In genomic region chr6:151044465-151045441, GRCh38 we compare ENCODE assay signal across 9 cellular contexts.
DNase-seq lines count a peak whose midpoint lies in the region; ATAC-seq, FAIRE-seq and TF ChIP-seq lines count a peak whose summit lies in the region.
"Had no signal": no experiment of that assay in that cellular context is flagged by ENCODE, and none has a peak within 500 bp of the region (broad histone marks: within the 10 kb centered on the region; RNA-seq: fewer than 3 reads in every experiment).

No MANE protein-coding gene starts in this region.

- H3K4me3 ChIP-seq in brain microvascular endothelial cell (ENCODE audit: low read depth, low read length) = no peak overlapping the region
- peak overlapping the region in 1 of 3 experiments; percentile 9; a peak in 1 of 6 replicates for H3K4me3 ChIP-seq in HepG2 (replicated peaks in 1 of 3; ENCODE audit: insufficient read depth in 1 of 3, low read depth in 2 of 3, low read length in 3 of 3)
- peak overlapping the region; percentile 3 to 33 for H3K4me3 ChIP-seq in vagina

- BruUV-seq in HepG2 (replicated peaks; lab: Mats Ljungman, UMichigan) = TSS peak; percentile 77

- peak overlapping the region; percentile 62 for H3K9ac ChIP-seq in HepG2 (ENCODE audit: insufficient read depth, low read depth, low read length)

- no peak for TF ChIP-seq CTCF in brain microvascular endothelial cell (IDR thresholded peaks at IDR 0.05; ENCODE audit: low read depth, low read length, missing control alignments)
- TF ChIP-seq CTCF in HepG2 (CRISPR knock-in tag; IDR thresholded peaks at IDR 0.05) = no peak
- TF ChIP-seq CTCF in vagina (IDR thresholded peaks at IDR 0.05) = no peak

- H3K27me3 ChIP-seq in brain microvascular endothelial cell (replicated peaks) (no peaks in the 10 kb centered on the region), HepG2 (ENCODE audit: control insufficient read depth in 1 of 2, insufficient read depth in 2 of 2, low read length in 2 of 2) (no peaks in the 10 kb centered on the region), vagina (no peaks in the 10 kb centered on the region)

- H3K4me1 ChIP-seq in HepG2 (ENCODE audit: insufficient read depth, low read length) (peaks cover 61% of the 10 kb centered on the region), vagina (peaks cover 31% of the 10 kb centered on the region)

- TF ChIP-seq RAD21 in HepG2 (CRISPR knock-in tag; IDR thresholded peaks at IDR 0.05) = 0 out of 2 replicates have a peak, but pooled peaks have one; percentile 7

- CTCF ChIA-PET in HepG2 (lab: Yijun Ruan, JAX; ENCODE audit: low intra/inter-chr PET ratio, low total read pairs) = no interaction called here

- TF ChIP-seq EP300 in HepG2 (IDR thresholded peaks at IDR 0.05; ENCODE audit: low read depth in 2 of 2, low read length in 2 of 2) (peak in 1 of 2 experiments; percentile 44; a peak in 1 of 4 replicates), HepG2 (CRISPR knock-in tag; IDR thresholded peaks at IDR 0.05; ENCODE audit: borderline replicate concordance) (peak; percentile 44; the same call in 1 of the 2 replicates)

- peak; percentile 69 for DNase-seq in Right ventricle myocardium superior
- DNase-seq in cardiac septum (ENCODE audit: low spot score) = no peak
- DNase-seq in brain microvascular endothelial cell = peak; percentile 96
- DNase-seq in HepG2 (ENCODE audit: low spot score) = peak; percentile 93
- no peak for DNase-seq in vagina (ENCODE audit: extremely low spot score in 2 of 2)
- no peak for DNase-seq in activated CD4-positive, alpha-beta T cell treated with anti-CD3 and anti-CD28 coated beads for 1 hour
- DNase-seq: CD4-positive, CD25-positive, alpha-beta regulatory T cell had no signal

- no peaks in the 10 kb centered on the region for H4K20me1 ChIP-seq in HepG2 (ENCODE audit: insufficient read depth, low read length)

- H3K27ac ChIP-seq in brain microvascular endothelial cell = peak overlapping the region; percentile 100
- H3K27ac ChIP-seq in HepG2 (ENCODE audit: extremely low read length, insufficient read depth, low read length) = peak overlapping the region; percentile 73
- H3K27ac ChIP-seq in vagina = peak overlapping the region; percentile 60

- POLR2A ChIA-PET in HepG2 (lab: Yijun Ruan, JAX) = interaction anchor here (0.7 to 3.7 kb wide), 6 partner anchors 9 to 222 kb away, joined by 3 to 15 read pairs (median 4); no protein-coding TSS in a partner anchor

- H2AFZ ChIP-seq in HepG2 (ENCODE audit: low read length) = no peak overlapping the region

- ATAC-seq in Right ventricle myocardium superior (ENCODE audit: poor library complexity) (no peak), HepG2 (peak; percentile 73), GM19463 (IDR thresholded peaks at IDR 0.05; ENCODE audit: unreplicated experiment) (no peak), GM21367 (IDR thresholded peaks at IDR 0.05; ENCODE audit: unreplicated experiment) (no peak)

- H3K4me2 ChIP-seq in HepG2 (ENCODE audit: low read depth, low read length) = peak overlapping the region; percentile 58

- no peaks in the 10 kb centered on the region for H3K9me3 ChIP-seq in HepG2 (ENCODE audit: low read length)
- no peaks in the 10 kb centered on the region for H3K9me3 ChIP-seq in vagina

- H3K79me2 ChIP-seq in HepG2 (ENCODE audit: insufficient read depth, low read length) = no peaks in the 10 kb centered on the region

- intact Hi-C loops in Right ventricle myocardium superior (cut with DNase I) (no loop called here), cardiac septum (cut with DNase I) (no loop called here), HepG2 (cut with micrococcal nuclease; ENCODE audit: unreplicated experiment) (no loop called here), vagina (cut with DNase I) (no loop called here)

- peak; percentile 8 for FAIRE-seq in HepG2 (lab: Jason Lieb, UNC)

- in situ Hi-C loops in brain microvascular endothelial cell (cut with HindIII; ENCODE audit: low pct_ligation_motif_present, low sequenced_read_pairs) (no loop called here), HepG2 (cut with HindIII; ENCODE audit: extremely low pct_ligation_motif_present, low pct_unique_long_range_greater_than_20kb) (no loop called here)

- TF ChIP-seq POLR2A in HepG2 (IDR thresholded peaks at IDR 0.05; ENCODE audit: insufficient read depth in 1 of 2, low read depth in 2 of 2, low read length in 2 of 2) = no peak
- TF ChIP-seq POLR2A in vagina (IDR thresholded peaks at IDR 0.05) = no peak

- H3K36me3 ChIP-seq in brain microvascular endothelial cell (replicated peaks) (peaks cover 6% of the 10 kb centered on the region), HepG2 (replicated peaks in 1 of 2; ENCODE audit: control insufficient read depth in 1 of 2, insufficient read depth in 2 of 2, low read length in 2 of 2) (peaks cover 1 to 17% of the 10 kb centered on the region in 2 experiments; a peak in 3 of 5 replicates), vagina (no peaks in the 10 kb centered on the region)

- 59% methylated on average over 26 of the region's 26 CpGs for WGBS in HepG2 (ENCODE audit: low lambda C conversion rate)

TF ChIP-seq in HepG2, 621 proteins besides CTCF, POLR2A, EP300 and RAD21 (continues in another document):
- peak; percentile 68; the same call in 1 of the 2 replicates for TF ChIP-seq GFI1 (CRISPR knock-in tag; IDR thresholded peaks at IDR 0.05; ENCODE audit: borderline replicate concordance)
- peak; percentile 91; the same call in 1 of the 2 replicates for TF ChIP-seq ZBED4 (CRISPR knock-in tag; IDR thresholded peaks at IDR 0.05; ENCODE audit: borderline replicate concordance)
- peak; percentile 65; the same call in 1 of the 2 replicates for TF ChIP-seq HDAC2 (CRISPR knock-in tag; IDR thresholded peaks at IDR 0.05)
- no peak for TF ChIP-seq SOX13 (IDR thresholded peaks at IDR 0.05)
- TF ChIP-seq SOX13 (CRISPR knock-in tag; conservative IDR thresholded peaks at IDR 0.05 in 1 of 2, IDR thresholded peaks at IDR 0.05 in 1 of 2) = peak in 1 of 2 experiments; percentile 33; a peak in 1 of 4 replicates
- TF ChIP-seq MLLT10 (CRISPR knock-in tag; IDR thresholded peaks at IDR 0.05) = no peak
- no peak for TF ChIP-seq NFYC (CRISPR knock-in tag; IDR thresholded peaks at IDR 0.05)
- no peak for TF ChIP-seq REST (IDR thresholded peaks at IDR 0.05; ENCODE audit: borderline replicate concordance in 1 of 2, low read depth in 1 of 2, low read length in 2 of 2)
- no peak for TF ChIP-seq ARNT2 (CRISPR knock-in tag; IDR thresholded peaks at IDR 0.05; ENCODE audit: low read depth)
- TF ChIP-seq ZNF724P (CRISPR knock-in tag; IDR thresholded peaks at IDR 0.05; ENCODE audit: borderline replicate concordance) = peak; percentile 69; the same call in 1 of the 2 replicates
- peak; percentile 96 for TF ChIP-seq MED1 (CRISPR knock-in tag; IDR thresholded peaks at IDR 0.05)
- peak; percentile 86 for TF ChIP-seq ZFX (CRISPR knock-in tag; IDR thresholded peaks at IDR 0.05; ENCODE audit: low read depth)
- TF ChIP-seq ZNF331 (CRISPR knock-in tag; IDR thresholded peaks at IDR 0.05) = no peak

Comparison
In these comparisons a context has a peak if more than half of its experiments do, and no peak if none do; other contexts are left out.
1. DNase-seq: peak in Right ventricle myocardium superior (single experiment), brain microvascular endothelial cell (single experiment) and HepG2 (single experiment); none in cardiac septum (single experiment), vagina (0 of 2) and activated CD4-positive, alpha-beta T cell treated with anti-CD3 and anti-CD28 coated beads for 1 hour (single experiment).
2. Peak in every context shown above with its lines, with median percentiles within 50 percentile points of each other: H3K27ac ChIP-seq.